2 cellular contexts compared by ENCODE assay signal in genomic region chr14:100592461-100592871, GRCh38.
TF ChIP-seq lines count a peak whose summit lies in the region.

No MANE protein-coding gene starts in this region.

TF ChIP-seq in HepG2, 621 proteins besides CTCF, POLR2A, EP300 and RAD21:
- no peak for TF ChIP-seq ZNF644 (CRISPR knock-in tag; IDR thresholded peaks at IDR 0.05; ENCODE audit: low read depth)
- TF ChIP-seq TAF15 (IDR thresholded peaks at IDR 0.05; ENCODE audit: low read depth, low read length, poor library complexity, severe bottlenecking), result no peak
- no peak for TF ChIP-seq RBM39 (IDR thresholded peaks at IDR 0.05; ENCODE audit: low read depth, low read length, poor library complexity, severe bottlenecking)
- TF ChIP-seq GMEB2 (CRISPR knock-in tag; IDR thresholded peaks at IDR 0.05; ENCODE audit: low read depth), result no peak
- TF ChIP-seq REXO4 (CRISPR knock-in tag; IDR thresholded peaks at IDR 0.05; ENCODE audit: borderline replicate concordance), result no peak
- TF ChIP-seq YEATS2 (CRISPR knock-in tag; IDR thresholded peaks at IDR 0.05; ENCODE audit: borderline replicate concordance), result no peak
- no peak for TF ChIP-seq HNF4A (CRISPR knock-in tag; IDR thresholded peaks at IDR 0.05)
TF ChIP-seq in HepG2: peak in this region for 0.

TF ChIP-seq in WTC11, 78 proteins besides CTCF, POLR2A, EP300 and RAD21:
- TF ChIP-seq MXD4 (CRISPR knock-in tag; IDR thresholded peaks at IDR 0.05; ENCODE audit: borderline replicate concordance) (no peak), EMX1 (CRISPR knock-in tag; IDR thresholded peaks at IDR 0.05) (no peak), PRDM15 (CRISPR knock-in tag; IDR thresholded peaks at IDR 0.05) (no peak), ATF2 (CRISPR knock-in tag; IDR thresholded peaks at IDR 0.05; ENCODE audit: borderline replicate concordance, low read depth) (no peak), USF1 (CRISPR knock-in tag; IDR thresholded peaks at IDR 0.05) (no peak), RORB (CRISPR knock-in tag; IDR thresholded peaks at IDR 0.05) (no peak), FOXJ3 (CRISPR knock-in tag; IDR thresholded peaks at IDR 0.05; ENCODE audit: borderline replicate concordance) (no peak), JAZF1 (CRISPR knock-in tag; IDR thresholded peaks at IDR 0.05) (no peak), IRF2 (CRISPR knock-in tag; IDR thresholded peaks at IDR 0.05; ENCODE audit: borderline replicate concordance, low read depth) (no peak), KAT7 (CRISPR knock-in tag; IDR thresholded peaks at IDR 0.05; ENCODE audit: borderline replicate concordance) (no peak), AR (CRISPR knock-in tag; IDR thresholded peaks at IDR 0.05) (no peak), NFYB (CRISPR knock-in tag; conservative IDR thresholded peaks at IDR 0.05; ENCODE audit: low read depth) (no peak), ESRRA (CRISPR knock-in tag; IDR thresholded peaks at IDR 0.05; ENCODE audit: borderline replicate concordance) (no peak), ARID4B (CRISPR knock-in tag; IDR thresholded peaks at IDR 0.05; ENCODE audit: borderline replicate concordance) (no peak), HMGA2 (CRISPR knock-in tag; IDR thresholded peaks at IDR 0.05) (no peak), ATF3 (CRISPR knock-in tag; conservative IDR thresholded peaks at IDR 0.05) (no peak)
TF ChIP-seq in WTC11: peak in this region for 0.
